1 cellular context compared by ENCODE assay signal in genomic region chr20:44200371-44200770, GRCh38.
TF ChIP-seq lines count a peak whose summit lies in the region.

No MANE protein-coding gene starts in this region.

TF ChIP-seq in SK-N-SH, 30 proteins besides CTCF, POLR2A, EP300 and RAD21 (continued from another document):
- TF ChIP-seq REST (IDR thresholded peaks at IDR 0.05; ENCODE audit: low read depth, low read length): no peak
- no peak for TF ChIP-seq ELF1 (IDR thresholded peaks at IDR 0.05)
- TF ChIP-seq RCOR1 (IDR thresholded peaks at IDR 0.05; ENCODE audit: low read length): no peak
- no peak for TF ChIP-seq JUND (IDR thresholded peaks at IDR 0.05)
- no peak for TF ChIP-seq EZH2phosphoT487 (IDR thresholded peaks at IDR 0.05; ENCODE audit: borderline replicate concordance, low read depth)
- no peak for TF ChIP-seq MAX (IDR thresholded peaks at IDR 0.05; ENCODE audit: low read depth)
- no peak for TF ChIP-seq FOSL2 (IDR thresholded peaks at IDR 0.05; ENCODE audit: borderline replicate concordance, low read depth)
- TF ChIP-seq TEAD4 (IDR thresholded peaks at IDR 0.05; ENCODE audit: borderline replicate concordance, insufficient read depth): no peak
- TF ChIP-seq PBX3 (IDR thresholded peaks at IDR 0.05): no peak
- no peak for TF ChIP-seq IRF3 (IDR thresholded peaks at IDR 0.05; ENCODE audit: low read depth, low read length)
- no peak for TF ChIP-seq POLR2AphosphoS5 (IDR thresholded peaks at IDR 0.05; ENCODE audit: low read depth, low read length)
- TF ChIP-seq MXI1 (IDR thresholded peaks at IDR 0.05; ENCODE audit: low read depth, low read length): no peak
- no peak for TF ChIP-seq NRF1 (IDR thresholded peaks at IDR 0.05; ENCODE audit: low read depth, low read length)
- TF ChIP-seq GABPA (IDR thresholded peaks at IDR 0.05; ENCODE audit: low read depth): no peak
- TF ChIP-seq YY1 (IDR thresholded peaks at IDR 0.05; ENCODE audit: low read depth): no peak
- TF ChIP-seq RFX5 (IDR thresholded peaks at IDR 0.05; ENCODE audit: low read length): no peak
TF ChIP-seq in SK-N-SH: peak in this region for 0.
